In the genomic region with DNA sequence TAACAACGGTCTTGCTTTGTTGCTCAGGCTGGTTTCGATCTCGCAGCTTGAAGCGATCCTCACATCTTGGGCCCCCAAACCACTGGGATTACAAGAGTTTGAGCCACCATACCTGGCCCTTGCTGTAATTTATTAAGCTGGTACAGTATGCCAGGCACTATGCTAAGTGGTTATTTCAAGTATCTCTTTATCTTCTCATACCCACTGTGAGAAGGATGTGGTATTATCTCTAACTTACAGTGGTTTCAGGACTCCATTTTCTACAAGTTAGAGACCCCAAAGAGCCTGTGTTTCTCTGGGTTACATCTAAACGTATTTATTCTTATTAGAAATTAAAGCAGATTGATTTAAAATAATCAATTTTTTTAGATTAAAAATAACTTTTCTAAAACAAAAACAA, we compare ENCODE assay signal across 37 cellular contexts.
"Had no signal": no experiment of that assay in that cellular context is flagged by ENCODE, and none has a peak within 500 bp of the region (broad histone marks: within the 10 kb centered on the region; RNA-seq: fewer than 3 reads in every experiment).

No MANE protein-coding gene starts in this region.

- H3K4me3 ChIP-seq: adrenal gland, ascending aorta, body of pancreas, cardiac muscle cell had no signal

- ATAC-seq: activated naive CD4-positive, alpha-beta T cell treated with anti-CD3 and anti-CD28 coated beads, Interleukin-2, amount 50 U/mL, for 72 hours; activated naive CD8-positive, alpha-beta T cell treated with anti-CD3 and anti-CD28 coated beads, Interleukin-2, amount 50 U/mL, for 24 hours; activated T-cell treated with anti-CD3 and anti-CD28 coated beads, Interleukin-2, amount 50 U/mL, for 4 hours; activated T-cell treated with anti-CD3 and anti-CD28 coated beads, Interleukin-2, amount 50 U/mL, for 72 hours; activated T-helper 17 cell treated with anti-CD3 and anti-CD28 coated beads, Interleukin-2, amount 50 U/mL, for 72 hours; body of pancreas had no signal

- H3K4me3 Mint-ChIP-seq: activated naive CD4-positive, alpha-beta T cell treated with anti-CD3 and anti-CD28 coated beads for 36 hours; activated naive CD4-positive, alpha-beta T cell treated with anti-CD3 and anti-CD28 coated beads, Interleukin-2, amount 10 ng/mL, durations not matched to agents 7 days and 5 days; activated naive CD4-positive, alpha-beta T cell treated with anti-CD3 and anti-CD28 coated beads, Interleukin-2, amount 50 U/mL, for 24 hours; activated naive CD8-positive, alpha-beta T cell; activated naive CD8-positive, alpha-beta T cell treated with anti-CD3 and anti-CD28 coated beads, Interleukin-2, amount 50 U/mL, for 24 hours; activated T-cell treated with anti-CD3 and anti-CD28 coated beads, Interleukin-2, amount 50 U/mL, for 24 hours; activated T-cell treated with anti-CD3 and anti-CD28 coated beads, Interleukin-2, amount 50 U/mL, for 4 hours; activated T-cell treated with anti-CD3 and anti-CD28 coated beads, Interleukin-2, amount 50 U/mL, for 72 hours; activated T-helper 1 cell treated with anti-CD3 and anti-CD28 coated beads, Interleukin-12 subunit alpha, Interleukin-12 subunit beta, Interleukin-2, Interleukin-4 antibody, amounts not matched to agents 30 ng/mL and 10 ng/mL and 1 ng/mL, durations not matched to agents 14 hours and 24 hours and 36 hours; activated T-helper 17 cell treated with anti-CD3 and anti-CD28 coated beads, Interleukin-2, amount 50 U/mL, for 72 hours; brain; central memory CD8-positive, alpha-beta T cell had no signal

- H3K27ac ChIP-seq: adrenal gland, ascending aorta, body of pancreas, brain microvascular endothelial cell, cardiac muscle cell had no signal

- FAIRE-seq: astrocyte, bronchial epithelial cell, colon had no signal

- H3K27me3 ChIP-seq: adrenal gland, ascending aorta, body of pancreas, brain microvascular endothelial cell, cardiac muscle cell had no signal

- H3K27me3 Mint-ChIP-seq: activated naive CD4-positive, alpha-beta T cell treated with anti-CD3 and anti-CD28 coated beads, Interleukin-2, amount 10 ng/mL, durations not matched to agents 7 days and 5 days; activated naive CD4-positive, alpha-beta T cell treated with anti-CD3 and anti-CD28 coated beads, Interleukin-2, amount 50 U/mL, for 24 hours; activated naive CD8-positive, alpha-beta T cell; activated naive CD8-positive, alpha-beta T cell treated with anti-CD3 and anti-CD28 coated beads, Interleukin-2, amount 50 U/mL, for 24 hours; activated T-cell treated with anti-CD3 and anti-CD28 coated beads, Interleukin-2, amount 50 U/mL, for 24 hours; activated T-helper 17 cell treated with anti-CD3 and anti-CD28 coated beads, Interleukin-2, amount 50 U/mL, for 72 hours; brain; central memory CD8-positive, alpha-beta T cell had no signal

- H3K9me3 Mint-ChIP-seq: activated naive CD4-positive, alpha-beta T cell treated with anti-CD3 and anti-CD28 coated beads for 36 hours; activated naive CD4-positive, alpha-beta T cell treated with anti-CD3 and anti-CD28 coated beads, Interleukin-2, amount 10 ng/mL, durations not matched to agents 7 days and 5 days; activated naive CD4-positive, alpha-beta T cell treated with anti-CD3 and anti-CD28 coated beads, Interleukin-2, amount 50 U/mL, for 24 hours; activated naive CD4-positive, alpha-beta T cell treated with anti-CD3 and anti-CD28 coated beads, Interleukin-2, amount 50 U/mL, for 72 hours; activated naive CD8-positive, alpha-beta T cell treated with anti-CD3 and anti-CD28 coated beads, Interleukin-2, amount 50 U/mL, for 24 hours; activated T-cell treated with anti-CD3 and anti-CD28 coated beads, Interleukin-2, amount 50 U/mL, for 24 hours; activated T-cell treated with anti-CD3 and anti-CD28 coated beads, Interleukin-2, amount 50 U/mL, for 4 hours; activated T-cell treated with anti-CD3 and anti-CD28 coated beads, Interleukin-2, amount 50 U/mL, for 72 hours; activated T-helper 1 cell treated with anti-CD3 and anti-CD28 coated beads, Interleukin-12 subunit alpha, Interleukin-12 subunit beta, Interleukin-2, Interleukin-4 antibody, amounts not matched to agents 30 ng/mL and 10 ng/mL and 1 ng/mL, durations not matched to agents 14 hours and 24 hours and 36 hours; activated T-helper 17 cell treated with anti-CD3 and anti-CD28 coated beads, Interleukin-2, amount 50 U/mL, for 72 hours; activated T-helper 2 cell treated with anti-CD3 and anti-CD28 coated beads, Interferon-gamma antibody, Interleukin-2, Interleukin-4, amounts not matched to agents 10 μg/mL and 5 μg/mL and 100 μg/mL, durations not matched to agents 14 hours and 24 hours and 36 hours; brain; central memory CD8-positive, alpha-beta T cell had no signal

- DNase-seq: activated effector memory CD4-positive, alpha-beta T cell treated with Interleukin-2 at 50 U/mL for 16 hours; activated gamma-delta T cell; activated gamma-delta T cell treated with Interleukin-2 at 50 U/mL for 16 hours; activated naive CD4-positive, alpha-beta T cell; activated naive CD4-positive, alpha-beta T cell treated with anti-CD3 and anti-CD28 coated beads for 36 hours; activated naive CD4-positive, alpha-beta T cell treated with anti-CD3 and anti-CD28 coated beads, Interleukin-2, amount 10 ng/mL, durations not matched to agents 7 days and 5 days; activated naive CD4-positive, alpha-beta T cell treated with anti-CD3 and anti-CD28 coated beads, Interleukin-2, amount 50 U/mL, for 16 hours; activated naive CD4-positive, alpha-beta T cell treated with Interleukin-2 at 50 U/mL for 16 hours; activated naive CD8-positive, alpha-beta T cell treated with anti-CD3 and anti-CD28 coated beads, Interleukin-2, amount 50 U/mL, for 24 hours; activated T-cell treated with anti-CD3 and anti-CD28 coated beads, Interleukin-2, amount 50 U/mL, for 1 hour; activated T-cell treated with anti-CD3 and anti-CD28 coated beads, Interleukin-2, amount 50 U/mL, for 24 hours; activated T-cell treated with anti-CD3 and anti-CD28 coated beads, Interleukin-2, amount 50 U/mL, for 4 hours; activated T-cell treated with anti-CD3 and anti-CD28 coated beads, Interleukin-2, amount 50 U/mL, for 48 hours; activated T-cell treated with anti-CD3 and anti-CD28 coated beads, Interleukin-2, amount 50 U/mL, for 72 hours; adrenal gland; amniotic stem cell; amygdala; anterior cingulate cortex; aorta; body of pancreas; brain microvascular endothelial cell; caudate nucleus; central memory CD4-positive, alpha-beta T cell; cerebellar nuclear complex had no signal

- H3K9me3 ChIP-seq: adrenal gland, ascending aorta, body of pancreas had no signal

- H3K4me1 ChIP-seq: adrenal gland, ascending aorta, body of pancreas had no signal

- H3K4me1 Mint-ChIP-seq: activated naive CD4-positive, alpha-beta T cell treated with anti-CD3 and anti-CD28 coated beads, Interleukin-2, amount 10 ng/mL, durations not matched to agents 7 days and 5 days; activated naive CD4-positive, alpha-beta T cell treated with anti-CD3 and anti-CD28 coated beads, Interleukin-2, amount 50 U/mL, for 24 hours; activated naive CD8-positive, alpha-beta T cell treated with anti-CD3 and anti-CD28 coated beads, Interleukin-2, amount 50 U/mL, for 24 hours; activated T-helper 17 cell treated with anti-CD3 and anti-CD28 coated beads, Interleukin-2, amount 50 U/mL, for 72 hours; brain; central memory CD8-positive, alpha-beta T cell had no signal

- H3K27ac Mint-ChIP-seq: activated naive CD4-positive, alpha-beta T cell treated with anti-CD3 and anti-CD28 coated beads for 36 hours; activated naive CD4-positive, alpha-beta T cell treated with anti-CD3 and anti-CD28 coated beads, Interleukin-2, amount 10 ng/mL, durations not matched to agents 7 days and 5 days; activated naive CD4-positive, alpha-beta T cell treated with anti-CD3 and anti-CD28 coated beads, Interleukin-2, amount 50 U/mL, for 24 hours; activated naive CD8-positive, alpha-beta T cell; activated naive CD8-positive, alpha-beta T cell treated with anti-CD3 and anti-CD28 coated beads, Interleukin-2, amount 50 U/mL, for 24 hours; activated T-cell treated with anti-CD3 and anti-CD28 coated beads, Interleukin-2, amount 50 U/mL, for 24 hours; activated T-cell treated with anti-CD3 and anti-CD28 coated beads, Interleukin-2, amount 50 U/mL, for 72 hours; activated T-helper 1 cell treated with anti-CD3 and anti-CD28 coated beads, Interleukin-12 subunit alpha, Interleukin-12 subunit beta, Interleukin-2, Interleukin-4 antibody, amounts not matched to agents 30 ng/mL and 10 ng/mL and 1 ng/mL, durations not matched to agents 14 hours and 24 hours and 36 hours; activated T-helper 17 cell treated with anti-CD3 and anti-CD28 coated beads, Interleukin-2, amount 50 U/mL, for 72 hours; activated T-helper 2 cell treated with anti-CD3 and anti-CD28 coated beads, Interferon-gamma antibody, Interleukin-2, Interleukin-4, amounts not matched to agents 10 μg/mL and 5 μg/mL and 100 μg/mL, durations not matched to agents 14 hours and 24 hours and 36 hours; brain had no signal
